Comparison of ENCODE assay signal across 22 cellular contexts in genomic region chr6:48775157-48775556, GRCh38.
DNase-seq lines count a peak whose midpoint lies in the region; ATAC-seq, FAIRE-seq and TF ChIP-seq lines count a peak whose summit lies in the region.
"Had no signal": no experiment of that assay in that cellular context is flagged by ENCODE, and none has a peak within 500 bp of the region (broad histone marks: within the 10 kb centered on the region; RNA-seq: fewer than 3 reads in every experiment).

No MANE protein-coding gene starts in this region.

- ATAC-seq in HG02610 (IDR thresholded peaks at IDR 0.05; ENCODE audit: unreplicated experiment) = no peak
- no peak for ATAC-seq in HG03135 (IDR thresholded peaks at IDR 0.05; ENCODE audit: unreplicated experiment)
- ATAC-seq: K562; stimulated activated effector memory CD8-positive, alpha-beta T cell treated with anti-CD3 and anti-CD28 coated beads, Interleukin-12 subunit alpha, Interleukin-12 subunit beta, amount 100 ng/mL, for 72 hours had no signal

- no peak overlapping the region for H3K4me3 ChIP-seq in astrocyte of the spinal cord (ENCODE audit: low read depth, low read length)
- H3K4me3 ChIP-seq: BLaER1, breast epithelium, K562, Peyer's patch, SJCRH30 had no signal

- DNase-seq in A172 (ENCODE audit: low spot score) (peak; percentile 73), HTR-8/SVneo (ENCODE audit: insufficient read length, low spot score) (peak; percentile 4), astrocyte of the spinal cord (ENCODE audit: low read depth, low spot score) (peak; percentile 3), iris pigment epithelial cell (ENCODE audit: low read depth) (peak; percentile 72), DMS 273 treated with DMSO at 0.1 percent for 48 hours (lab: John Stamatoyannopoulos, UW) (no peak), GOT3 (lab: John Stamatoyannopoulos, UW) (no peak)
- DNase-seq: activated CD4-positive, alpha-beta T cell treated with anti-CD3 and anti-CD28 coated beads, Interleukin-2, amount 50 U/mL, for 4 hours; activated CD8-positive, alpha-beta memory T cell treated with anti-CD3 and anti-CD28 coated beads, Interleukin-2, amount 50 U/mL, for 48 hours; immature natural killer cell; NCI-H1436; NCI-H524; NK-92 treated with Interleukin-12 subunit alpha and Interleukin-12 subunit beta, amount 100 ng/mL, for 24 hours; Peyer's patch; SJCRH30; stimulated activated CD4-positive, alpha-beta T cell treated with anti-CD3 and anti-CD28 coated beads, Interleukin-1b, Interleukin-23, amount 100 ng/mL, for 48 hours; WERI-Rb-1 had no signal

- TF ChIP-seq CTCF in astrocyte of the spinal cord (IDR thresholded peaks at IDR 0.05; ENCODE audit: low read depth, low read length) = no peak

- FAIRE-seq in HTR-8/SVneo (lab: Jason Lieb, UNC) = no peak
- FAIRE-seq: K562 had no signal

- in situ Hi-C loops in astrocyte of the spinal cord (cut with HindIII; ENCODE audit: low sequenced_read_pairs) = no loop called here

Comparison
In these comparisons a context has a peak if more than half of its experiments do, and no peak if none do; other contexts are left out.
1. DNase-seq: peak in A172 (single experiment), HTR-8/SVneo (single experiment), astrocyte of the spinal cord (single experiment) and iris pigment epithelial cell (single experiment); none in DMS 273 treated with DMSO at 0.1 percent for 48 hours (single experiment) and GOT3 (single experiment).